In genomic region chr18:35189510-35189909, GRCh38 we compare ENCODE assay signal across 1 cellular context.
TF ChIP-seq lines count a peak whose summit lies in the region.

No MANE protein-coding gene starts in this region.

TF ChIP-seq in H1, 55 proteins besides CTCF, POLR2A, EP300 and RAD21:
- TF ChIP-seq BACH1 (IDR thresholded peaks at IDR 0.05; ENCODE audit: low read length) (no peak), KDM4A (IDR thresholded peaks at IDR 0.05; ENCODE audit: low read depth, low read length, severe bottlenecking) (no peak), SP1 (IDR thresholded peaks at IDR 0.05; ENCODE audit: low read depth, low read length) (no peak), FOSL1 (IDR thresholded peaks at IDR 0.05; ENCODE audit: insufficient read depth, low read depth, low read length) (no peak), YY1 (IDR thresholded peaks at IDR 0.05; ENCODE audit: low read depth, low read length) (no peak), KDM1A (IDR thresholded peaks at IDR 0.05; ENCODE audit: borderline replicate concordance, low read length) (no peak), ATF3 (IDR thresholded peaks at IDR 0.05; ENCODE audit: insufficient read depth, low read depth, low read length) (no peak), SP4 (IDR thresholded peaks at IDR 0.05; ENCODE audit: low read length) (no peak)
